ENCODE assay signal across 11 cellular contexts in the genomic region with DNA sequence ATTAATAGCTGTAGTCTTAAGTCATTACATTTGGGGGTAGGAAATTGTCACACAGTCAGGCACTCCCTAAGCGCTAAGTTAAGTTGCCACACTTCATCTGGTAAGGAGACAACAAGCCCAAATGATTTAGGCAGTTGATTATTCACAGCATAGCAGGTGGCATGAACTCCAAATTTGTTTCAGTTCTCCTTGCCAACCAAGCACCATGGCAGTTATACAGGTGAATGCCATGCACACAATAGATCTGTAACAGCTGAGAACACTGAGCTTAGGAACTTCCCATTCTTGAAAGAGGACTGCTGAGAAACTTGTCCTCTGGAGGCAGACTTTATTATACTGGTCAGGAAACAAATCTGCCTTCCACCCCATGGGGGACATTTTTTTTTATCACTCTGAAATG. TPM values are rescaled to one million over a fixed set of nuclear protein-coding genes. Genes with fewer than 3 reads are reported as not detected.
DNase-seq lines count a peak whose midpoint lies in the region; ATAC-seq, FAIRE-seq and TF ChIP-seq lines count a peak whose summit lies in the region.
"Had no signal": no experiment of that assay in that cellular context is flagged by ENCODE, and none has a peak within 500 bp of the region (broad histone marks: within the 10 kb centered on the region; RNA-seq: fewer than 3 reads in every experiment).

No MANE protein-coding gene starts in this region.

- CTCF ChIA-PET in SK-N-SH (lab: Yijun Ruan, JAX) (interaction anchor here (0.6 to 2.3 kb wide), 12 partner anchors 9 to 405 kb away, joined by 3 to 30 read pairs (median 4); partner anchors contain the start of gene RSF1), GM12878 (lab: Yijun Ruan, JAX) (interaction anchor here (0.6 to 2.6 kb wide), 32 partner anchors 8 to 565 kb away, joined by 3 to 37 read pairs (median 4); partner anchors contain the start of gene NDUFC2)

- no peaks in the 10 kb centered on the region for H3K9me3 ChIP-seq in SK-N-SH
- H3K9me3 ChIP-seq in GM12878 (replicated peaks; ENCODE audit: control insufficient read depth, insufficient read depth, low read length) = no peaks in the 10 kb centered on the region
- no peaks in the 10 kb centered on the region for H3K9me3 ChIP-seq in spleen

- H3K4me3 ChIP-seq in SK-N-SH (ENCODE audit: low read depth in 2 of 2, low read length in 1 of 2) (no peak overlapping the region), GM12878 (no peak overlapping the region), spleen (no peak overlapping the region)

- H3K4me1 ChIP-seq in SK-N-SH (ENCODE audit: control insufficient read depth in 1 of 2, insufficient read depth in 2 of 2, low read depth in 1 of 2, low read length in 1 of 2) (peaks cover 5 to 7% of the 10 kb centered on the region in 2 experiments; a peak in 2 of 4 replicates), GM12878 (ENCODE audit: control insufficient read depth, insufficient read depth, low read length) (no peaks in the 10 kb centered on the region), spleen (peaks cover 4 to 32% (median 15%) of the 10 kb centered on the region in 6 donors)

- no peak for TF ChIP-seq POLR2A in GM12878 (IDR thresholded peaks at IDR 0.05; ENCODE audit: low read depth, low read length)
- no peak for TF ChIP-seq POLR2A in spleen (IDR thresholded peaks at IDR 0.05)

- H4K20me1 ChIP-seq in SK-N-SH (ENCODE audit: insufficient read depth) (no peaks in the 10 kb centered on the region), GM12878 (ENCODE audit: control insufficient read depth, insufficient read depth) (no peaks in the 10 kb centered on the region)

- H2AFZ ChIP-seq in SK-N-SH (ENCODE audit: low read depth) (0 out of 2 replicates have a peak overlapping the region, but pooled peaks have one; percentile 53), GM12878 (ENCODE audit: control insufficient read depth, low read depth, low read length) (peak overlapping the region; percentile 24)

- BruUV-seq in GM12878 (replicated peaks; lab: Mats Ljungman, UMichigan) = no TSS peak

- in situ Hi-C loops in GM12878 (cut with MboI) = no loop called here

- TF ChIP-seq EP300 in SK-N-SH (IDR thresholded peaks at IDR 0.05; ENCODE audit: borderline replicate concordance in 1 of 2, low read depth in 1 of 2, low read length in 1 of 2) (no peak), GM12878 (IDR thresholded peaks at IDR 0.05; ENCODE audit: borderline replicate concordance in 1 of 2, control insufficient read depth in 1 of 2, low read depth in 2 of 2, low read length in 2 of 2) (no peak)

- no peaks in the 10 kb centered on the region for H3K36me3 ChIP-seq in SK-N-SH (replicated peaks in 1 of 2; ENCODE audit: control insufficient read depth in 1 of 2, insufficient read depth in 2 of 2, low read length in 1 of 2)
- no peaks in the 10 kb centered on the region for H3K36me3 ChIP-seq in GM12878 (ENCODE audit: control insufficient read depth in 2 of 2, insufficient read depth in 2 of 2, low read length in 1 of 2)
- H3K36me3 ChIP-seq in spleen = no peaks in the 10 kb centered on the region

- intact Hi-C loops in GM12878 (cut with micrococcal nuclease; ENCODE audit: unreplicated experiment) = loop anchor here (10.0 kb wide), 1 partner anchor 185 kb away; the partner anchor contains the start of genes KCTD21 and USP35
- intact Hi-C loops in spleen (cut with DNase I; ENCODE audit: low total_unique reads) = loop anchor here (5.0 to 10.0 kb wide), 2 partner anchors 177 to 575 kb away; partner anchors contain the start of genes AAMDC, NARS2 and RSF1
- intact Hi-C loops in activated T-helper 2 cell treated with anti-CD3 and anti-CD28 coated beads, Interferon-gamma antibody, Interleukin-2, Interleukin-4, amounts not matched to agents 10 μg/mL and 5 μg/mL and 100 μg/mL, durations not matched to agents 14 hours and 24 hours and 36 hours (cut with micrococcal nuclease) = loop anchor here (2.0 kb wide), 1 partner anchor 223 kb away; no protein-coding TSS in a partner anchor

- peaks cover 3% of the 10 kb centered on the region for H3K27me3 Mint-ChIP-seq in activated T-helper 2 cell treated with anti-CD3 and anti-CD28 coated beads, Interferon-gamma antibody, Interleukin-2, Interleukin-4, amounts not matched to agents 10 μg/mL and 5 μg/mL and 100 μg/mL, durations not matched to agents 14 hours and 24 hours and 36 hours (ENCODE audit: low read depth)

- no peak for FAIRE-seq in GM12878 (lab: Jason Lieb, UNC)

- ATAC-seq in SK-N-SH treated with all-trans-retinoic acid at 6 μM for 48 hours (no peak), GM12878 (no peak)

- SMC1A ChIA-PET in GM12878 (lab: Charles Lee; ENCODE audit: uncharacterized antibody, unreplicated experiment) = interaction anchor here (0.6 to 2.0 kb wide), 17 partner anchors 10 to 565 kb away, joined by 3 to 11 read pairs (median 5); no protein-coding TSS in a partner anchor

- peaks cover 6% of the 10 kb centered on the region for H3F3A ChIP-seq in SK-N-SH (replicated peaks; ENCODE audit: insufficient read depth)

- H3K27ac ChIP-seq in SK-N-SH (ENCODE audit: low read depth in 2 of 2, low read length in 1 of 2) (no peak overlapping the region), GM12878 (ENCODE audit: control insufficient read depth, insufficient read depth) (no peak overlapping the region), spleen (peak overlapping the region in 6 of 8 donors; percentile 11 to 80 (median 60))
- H3K27ac ChIP-seq: HL-60 had no signal

- 71% methylated on average over 1 of the region's 1 CpG for WGBS in SK-N-SH (ENCODE audit: low lambda C conversion rate)
- WGBS in GM12878 (ENCODE audit: insufficient coverage, insufficient replicate concordance, low lambda C conversion rate, missing lambda C conversion rate) = 54% methylated on average over 1 of the region's 1 CpG
- 60 to 83% (median 68%) methylated on average over 1 of the region's 1 CpG for WGBS in spleen, 5 donors

- no peak for TF ChIP-seq CTCF in SK-N-SH (IDR thresholded peaks at IDR 0.05)
- TF ChIP-seq CTCF in GM12878 (IDR thresholded peaks at IDR 0.05 in 2 of 3, conservative IDR thresholded peaks at IDR 0.05 in 1 of 3; ENCODE audit: control insufficient read depth in 2 of 3, extremely low read depth in 1 of 3, insufficient read depth in 1 of 3, low read depth in 3 of 3, low read length in 3 of 3) = no peak
- no peak for TF ChIP-seq CTCF in spleen (IDR thresholded peaks at IDR 0.05 in 8 of 11, conservative IDR thresholded peaks at IDR 0.05 in 3 of 11)

- no peak overlapping the region for H3K27ac Mint-ChIP-seq in activated T-helper 2 cell treated with anti-CD3 and anti-CD28 coated beads, Interferon-gamma antibody, Interleukin-2, Interleukin-4, amounts not matched to agents 10 μg/mL and 5 μg/mL and 100 μg/mL, durations not matched to agents 14 hours and 24 hours and 36 hours

- H3K9me2 ChIP-seq in SK-N-SH = no peaks in the 10 kb centered on the region

- H3K79me2 ChIP-seq in SK-N-SH (ENCODE audit: insufficient read depth) (peaks cover under 1% of the 10 kb centered on the region; the same call in 1 of the 2 replicates), GM12878 (ENCODE audit: control insufficient read depth, insufficient read depth, low read length) (peaks cover 3% of the 10 kb centered on the region)

- POLR2A ChIA-PET in SK-N-SH (lab: Yijun Ruan, JAX) = no interaction called here
- POLR2A ChIA-PET in GM12878 (lab: Charles Lee) = no interaction called here

- TF ChIP-seq RAD21 in SK-N-SH (IDR thresholded peaks at IDR 0.05; ENCODE audit: low read length) = no peak
- TF ChIP-seq RAD21 in GM12878 (IDR thresholded peaks at IDR 0.05; ENCODE audit: insufficient read depth, low read depth, low read length) = no peak

- peaks cover 1% of the 10 kb centered on the region for H3K4me1 Mint-ChIP-seq in activated T-helper 2 cell treated with anti-CD3 and anti-CD28 coated beads, Interferon-gamma antibody, Interleukin-2, Interleukin-4, amounts not matched to agents 10 μg/mL and 5 μg/mL and 100 μg/mL, durations not matched to agents 14 hours and 24 hours and 36 hours (ENCODE audit: low read depth)

- RAD21 ChIA-PET in GM12878 (lab: Charles Lee; ENCODE audit: unreplicated experiment) = interaction anchor here (0.6 to 1.8 kb wide), 11 partner anchors 12 to 464 kb away, joined by 3 to 15 read pairs (median 4); no protein-coding TSS in a partner anchor

- no peaks in the 10 kb centered on the region for H3K36me3 Mint-ChIP-seq in activated T-helper 2 cell treated with anti-CD3 and anti-CD28 coated beads, Interferon-gamma antibody, Interleukin-2, Interleukin-4, amounts not matched to agents 10 μg/mL and 5 μg/mL and 100 μg/mL, durations not matched to agents 14 hours and 24 hours and 36 hours (ENCODE audit: low read depth)

- no peak overlapping the region for H3K4me3 Mint-ChIP-seq in activated T-helper 2 cell treated with anti-CD3 and anti-CD28 coated beads, Interferon-gamma antibody, Interleukin-2, Interleukin-4, amounts not matched to agents 10 μg/mL and 5 μg/mL and 100 μg/mL, durations not matched to agents 14 hours and 24 hours and 36 hours (ENCODE audit: low read depth)

- H3K9ac ChIP-seq in SK-N-SH (no peak overlapping the region), GM12878 (ENCODE audit: control insufficient read depth, insufficient read depth, low read length) (no peak overlapping the region)

- H3K27me3 ChIP-seq in SK-N-SH (ENCODE audit: insufficient read depth) = no peaks in the 10 kb centered on the region
- H3K27me3 ChIP-seq in GM12878 (replicated peaks in 1 of 2; ENCODE audit: control insufficient read depth in 2 of 2, insufficient read depth in 2 of 2, low read length in 1 of 2) = no peaks in the 10 kb centered on the region
- H3K27me3 ChIP-seq in spleen (replicated peaks in 1 of 7) = no peaks in the 10 kb centered on the region

- no peaks in the 10 kb centered on the region for H3K9me3 Mint-ChIP-seq in activated T-helper 2 cell treated with anti-CD3 and anti-CD28 coated beads, Interferon-gamma antibody, Interleukin-2, Interleukin-4, amounts not matched to agents 10 μg/mL and 5 μg/mL and 100 μg/mL, durations not matched to agents 14 hours and 24 hours and 36 hours

- no peak for DNase-seq in SK-N-SH
- peak; percentile 42 for DNase-seq in NCI-H774 (lab: John Stamatoyannopoulos, UW)
- no peak for DNase-seq in GM12878 (ENCODE audit: low read depth, low spot score)
- no peak for DNase-seq in spleen
- DNase-seq in activated T-helper 2 cell treated with anti-CD3 and anti-CD28 coated beads, Interferon-gamma antibody, Interleukin-2, Interleukin-4, amounts not matched to agents 10 μg/mL and 5 μg/mL and 100 μg/mL, durations not matched to agents 14 hours and 24 hours and 36 hours (ENCODE audit: low spot score) = no peak
- DNase-seq in stimulated activated CD4-positive, alpha-beta T cell treated with anti-CD3 and anti-CD28 coated beads, Interleukin-4, amount 100 ng/mL, for 4 hours = no peak
- DNase-seq in activated CD4-positive, alpha-beta T cell treated with anti-CD3 and anti-CD28 coated beads, Interleukin-2, amount 50 U/mL, for 4 hours = no peak

- H3K4me2 ChIP-seq in SK-N-SH (no peak overlapping the region), GM12878 (ENCODE audit: control insufficient read depth, insufficient read depth) (no peak overlapping the region)

RNA-seq across cellular contexts. Expression of gene INTS4, which starts 5.0 kb away (rescaled TPM):
- polyA plus RNA-seq in SK-N-SH (2012; rRNA removed) = 23.0 and 30.0 TPM in 2 replicates
- 13.5 and 16.9 TPM in 2 replicates for polyA plus RNA-seq in SK-N-SH (2012; cell fraction: cytosol; rRNA removed)
- polyA plus RNA-seq in SK-N-SH (2012; cell fraction: nucleus; rRNA removed) = 73.0 and 105 TPM in 2 replicates
- 260 and 276 TPM in 2 replicates for total RNA-seq in GM12878 (2013; cell fraction: nucleolus; rRNA removed)
- 47.7 and 50.5 TPM in 2 replicates for total RNA-seq in GM12878 (2014; rRNA removed)
- 40.2 and 44.4 TPM in 2 replicates for total RNA-seq in GM12878 (2014; rRNA removed; fragmentation: Illumina TruSeq; extraction: Trizol)
- 36.6 and 39.4 TPM in 2 replicates for total RNA-seq in GM12878 (2021)
- polyA plus RNA-seq in GM12878 (2011; ENCODE audit: low read depth) = 29.7 TPM
- polyA plus RNA-seq in GM12878 (2011; rRNA removed) = 48.1 and 49.5 TPM in 2 replicates
- polyA plus RNA-seq in GM12878 (2011; cell fraction: cytosol; rRNA removed) = 43.8 and 45.4 TPM in 2 replicates
- 122 and 160 TPM in 2 replicates for polyA plus RNA-seq in GM12878 (2011; cell fraction: nucleus; rRNA removed)
- polyA plus RNA-seq in GM12878 (2012) = 24.9 and 30.7 TPM in 2 replicates
- polyA plus RNA-seq in GM12878 (2014; fragmentation: Illumina TruSeq; extraction: Trizol) = 38.6 and 42.1 TPM in 2 replicates
- 10 to 100 TPM; 20.2 to 24.3 TPM for polyA plus RNA-seq in GM12878 (2014; fragmentation: Nextera tagmentation; extraction: Ambion mirVana)
- 39.4 and 39.9 TPM in 2 replicates for polyA plus RNA-seq in GM12878 (2014; rRNA removed)
- 10 to 100 TPM; 40.1 to 41.1 TPM for polyA plus RNA-seq in GM12878 (2016; fragmentation: Nextera tagmentation; extraction: Ambion mirVana)
- 54.5 and 68.2 TPM in 2 replicates for polyA minus RNA-seq in GM12878 (2011; rRNA and poly(A)+ RNA removed)
- 18.7 and 23.8 TPM in 2 replicates for polyA minus RNA-seq in GM12878 (2011; cell fraction: cytosol; rRNA and poly(A)+ RNA removed)
- polyA minus RNA-seq in GM12878 (2011; cell fraction: nucleus; rRNA and poly(A)+ RNA removed) = 54.9 and 75.8 TPM in 2 replicates
- total RNA-seq in spleen = 10 to 100 TPM; 40.6 to 68.5 (median 54.9) TPM
- polyA plus RNA-seq in spleen = 10 to 100 TPM; 17.7 to 27.0 (median 22.2) TPM
- 62.7 and 66.8 TPM in 2 replicates for total RNA-seq in activated T-helper 2 cell treated with anti-CD3 and anti-CD28 coated beads, Interferon-gamma antibody, Interleukin-2, Interleukin-4, amounts not matched to agents 10 μg/mL and 5 μg/mL and 100 μg/mL, durations not matched to agents 14 hours and 24 hours and 36 hours

RNA-seq across cellular contexts. Expression of gene KCTD14, which starts 23.6 kb away (rescaled TPM):
- 0.25 and 0.32 TPM in 2 replicates for polyA plus RNA-seq in SK-N-SH (2012; rRNA removed)
- polyA plus RNA-seq in SK-N-SH (2012; cell fraction: cytosol; rRNA removed) = 0.36 and 0.41 TPM in 2 replicates
- 0.21 and 0.23 TPM in 2 replicates for polyA plus RNA-seq in SK-N-SH (2012; cell fraction: nucleus; rRNA removed)
- total RNA-seq in GM12878 (2013; cell fraction: nucleolus; rRNA removed) = 0.95 and 1.1 TPM in 2 replicates
- total RNA-seq in GM12878 (2014; rRNA removed) = 0.51 and 0.54 TPM in 2 replicates
- 0.41 and 0.45 TPM in 2 replicates for total RNA-seq in GM12878 (2014; rRNA removed; fragmentation: Illumina TruSeq; extraction: Trizol)
- total RNA-seq in GM12878 (2021) = 0.38 and 0.43 TPM in 2 replicates
- 0.64 TPM for polyA plus RNA-seq in GM12878 (2011; ENCODE audit: low read depth)
- polyA plus RNA-seq in GM12878 (2011; rRNA removed) = 0.04 and 0.19 TPM in 2 replicates
- polyA plus RNA-seq in GM12878 (2011; cell fraction: cytosol; rRNA removed) = 0.08 TPM in 1 of 2 replicates, not detected in the other
- polyA plus RNA-seq in GM12878 (2011; cell fraction: nucleus; rRNA removed) = 0.15 TPM in 1 of 2 replicates, not detected in the other
- polyA plus RNA-seq in GM12878 (2012) = 0.51 and 0.77 TPM in 2 replicates
- 0.63 and 0.74 TPM in 2 replicates for polyA plus RNA-seq in GM12878 (2014; fragmentation: Illumina TruSeq; extraction: Trizol)
- polyA plus RNA-seq in GM12878 (2014; fragmentation: Nextera tagmentation; extraction: Ambion mirVana) = under 1 TPM; 0.11 to 0.42 TPM
- polyA plus RNA-seq in GM12878 (2014; rRNA removed) = 0.53 and 0.59 TPM in 2 replicates
- under 1 TPM; 0.54 TPM for polyA plus RNA-seq in GM12878 (2016; fragmentation: Nextera tagmentation; extraction: Ambion mirVana)
- polyA minus RNA-seq in GM12878 (2011; rRNA and poly(A)+ RNA removed) = not detected in 2 replicates
- not detected in 2 replicates for polyA minus RNA-seq in GM12878 (2011; cell fraction: cytosol; rRNA and poly(A)+ RNA removed)
- not detected in 2 replicates for polyA minus RNA-seq in GM12878 (2011; cell fraction: nucleus; rRNA and poly(A)+ RNA removed)
- total RNA-seq in spleen = under 1 TPM in 5 of 7 donors, not detected in 2; 0.40 to 0.82 (median 0.69) TPM
- polyA plus RNA-seq in spleen = under 1 TPM; 0.20 to 0.44 (median 0.35) TPM
- 0.23 and 0.34 TPM in 2 replicates for total RNA-seq in activated T-helper 2 cell treated with anti-CD3 and anti-CD28 coated beads, Interferon-gamma antibody, Interleukin-2, Interleukin-4, amounts not matched to agents 10 μg/mL and 5 μg/mL and 100 μg/mL, durations not matched to agents 14 hours and 24 hours and 36 hours
- total RNA-seq: SK-MEL-5 had no signal
- polyA plus RNA-seq: CD4-positive, alpha-beta memory T cell had no signal

Comparison
In these comparisons a context has a peak if more than half of its experiments do, and no peak if none do; other contexts are left out.
1. H3K27ac ChIP-seq: peak in spleen (6 of 8); none in SK-N-SH (0 of 2) and GM12878 (single experiment).